ENCODE assay signal across 1 cellular context in genomic region chr9:95407524-95407923, GRCh38.
TF ChIP-seq lines count a peak whose summit lies in the region.

No MANE protein-coding gene starts in this region.

TF ChIP-seq in GM23338, 12 proteins besides CTCF, POLR2A, EP300 and RAD21 (continued from another document):
- TF ChIP-seq, protein P1, sequence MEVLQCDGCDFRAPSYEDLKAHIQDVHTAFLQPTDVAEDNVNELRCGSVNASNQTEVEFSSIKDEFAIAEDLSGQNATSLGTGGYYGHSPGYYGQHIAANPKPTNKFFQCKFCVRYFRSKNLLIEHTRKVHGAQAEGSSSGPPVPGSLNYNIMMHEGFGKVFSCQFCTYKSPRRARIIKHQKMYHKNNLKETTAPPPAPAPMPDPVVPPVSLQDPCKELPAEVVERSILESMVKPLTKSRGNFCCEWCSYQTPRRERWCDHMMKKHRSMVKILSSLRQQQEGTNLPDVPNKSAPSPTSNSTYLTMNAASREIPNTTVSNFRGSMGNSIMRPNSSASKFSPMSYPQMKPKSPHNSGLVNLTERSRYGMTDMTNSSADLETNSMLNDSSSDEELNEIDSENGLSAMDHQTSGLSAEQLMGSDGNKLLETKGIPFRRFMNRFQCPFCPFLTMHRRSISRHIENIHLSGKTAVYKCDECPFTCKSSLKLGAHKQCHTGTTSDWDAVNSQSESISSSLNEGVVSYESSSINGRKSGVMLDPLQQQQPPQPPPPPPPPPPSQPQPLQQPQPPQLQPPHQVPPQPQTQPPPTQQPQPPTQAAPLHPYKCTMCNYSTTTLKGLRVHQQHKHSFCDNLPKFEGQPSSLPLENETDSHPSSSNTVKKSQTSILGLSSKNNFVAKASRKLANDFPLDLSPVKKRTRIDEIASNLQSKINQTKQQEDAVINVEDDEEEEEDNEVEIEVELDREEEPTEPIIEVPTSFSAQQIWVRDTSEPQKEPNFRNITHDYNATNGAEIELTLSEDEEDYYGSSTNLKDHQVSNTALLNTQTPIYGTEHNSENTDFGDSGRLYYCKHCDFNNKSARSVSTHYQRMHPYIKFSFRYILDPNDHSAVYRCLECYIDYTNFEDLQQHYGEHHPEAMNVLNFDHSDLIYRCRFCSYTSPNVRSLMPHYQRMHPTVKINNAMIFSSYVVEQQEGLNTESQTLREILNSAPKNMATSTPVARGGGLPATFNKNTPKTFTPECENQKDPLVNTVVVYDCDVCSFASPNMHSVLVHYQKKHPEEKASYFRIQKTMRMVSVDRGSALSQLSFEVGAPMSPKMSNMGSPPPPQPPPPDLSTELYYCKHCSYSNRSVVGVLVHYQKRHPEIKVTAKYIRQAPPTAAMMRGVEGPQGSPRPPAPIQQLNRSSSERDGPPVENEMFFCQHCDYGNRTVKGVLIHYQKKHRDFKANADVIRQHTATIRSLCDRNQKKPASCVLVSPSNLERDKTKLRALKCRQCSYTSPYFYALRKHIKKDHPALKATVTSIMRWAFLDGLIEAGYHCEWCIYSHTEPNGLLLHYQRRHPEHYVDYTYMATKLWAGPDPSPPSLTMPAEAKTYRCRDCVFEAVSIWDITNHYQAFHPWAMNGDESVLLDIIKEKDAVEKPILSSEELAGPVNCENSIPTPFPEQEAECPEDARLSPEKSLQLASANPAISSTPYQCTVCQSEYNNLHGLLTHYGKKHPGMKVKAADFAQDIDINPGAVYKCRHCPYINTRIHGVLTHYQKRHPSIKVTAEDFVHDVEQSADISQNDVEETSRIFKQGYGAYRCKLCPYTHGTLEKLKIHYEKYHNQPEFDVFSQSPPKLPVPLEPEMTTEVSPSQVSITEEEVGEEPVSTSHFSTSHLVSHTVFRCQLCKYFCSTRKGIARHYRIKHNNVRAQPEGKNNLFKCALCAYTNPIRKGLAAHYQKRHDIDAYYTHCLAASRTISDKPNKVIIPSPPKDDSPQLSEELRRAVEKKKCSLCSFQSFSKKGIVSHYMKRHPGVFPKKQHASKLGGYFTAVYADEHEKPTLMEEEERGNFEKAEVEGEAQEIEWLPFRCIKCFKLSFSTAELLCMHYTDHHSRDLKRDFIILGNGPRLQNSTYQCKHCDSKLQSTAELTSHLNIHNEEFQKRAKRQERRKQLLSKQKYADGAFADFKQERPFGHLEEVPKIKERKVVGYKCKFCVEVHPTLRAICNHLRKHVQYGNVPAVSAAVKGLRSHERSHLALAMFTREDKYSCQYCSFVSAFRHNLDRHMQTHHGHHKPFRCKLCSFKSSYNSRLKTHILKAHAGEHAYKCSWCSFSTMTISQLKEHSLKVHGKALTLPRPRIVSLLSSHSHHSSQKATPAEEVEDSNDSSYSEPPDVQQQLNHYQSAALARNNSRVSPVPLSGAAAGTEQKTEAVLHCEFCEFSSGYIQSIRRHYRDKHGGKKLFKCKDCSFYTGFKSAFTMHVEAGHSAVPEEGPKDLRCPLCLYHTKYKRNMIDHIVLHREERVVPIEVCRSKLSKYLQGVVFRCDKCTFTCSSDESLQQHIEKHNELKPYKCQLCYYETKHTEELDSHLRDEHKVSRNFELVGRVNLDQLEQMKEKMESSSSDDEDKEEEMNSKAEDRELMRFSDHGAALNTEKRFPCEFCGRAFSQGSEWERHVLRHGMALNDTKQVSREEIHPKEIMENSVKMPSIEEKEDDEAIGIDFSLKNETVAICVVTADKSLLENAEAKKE (CRISPR knock-in tag; IDR thresholded peaks at IDR 0.05), result no peak
- no peak for TF ChIP-seq NANOG (IDR thresholded peaks at IDR 0.05; ENCODE audit: borderline replicate concordance)
- no peak for TF ChIP-seq EZH2phosphoT487 (IDR thresholded peaks at IDR 0.05; ENCODE audit: unreplicated experiment)
- no peak for TF ChIP-seq EZH2 (IDR thresholded peaks at IDR 0.05; ENCODE audit: low read depth, unreplicated experiment)
